1 cellular context compared by ENCODE assay signal in the genomic region with DNA sequence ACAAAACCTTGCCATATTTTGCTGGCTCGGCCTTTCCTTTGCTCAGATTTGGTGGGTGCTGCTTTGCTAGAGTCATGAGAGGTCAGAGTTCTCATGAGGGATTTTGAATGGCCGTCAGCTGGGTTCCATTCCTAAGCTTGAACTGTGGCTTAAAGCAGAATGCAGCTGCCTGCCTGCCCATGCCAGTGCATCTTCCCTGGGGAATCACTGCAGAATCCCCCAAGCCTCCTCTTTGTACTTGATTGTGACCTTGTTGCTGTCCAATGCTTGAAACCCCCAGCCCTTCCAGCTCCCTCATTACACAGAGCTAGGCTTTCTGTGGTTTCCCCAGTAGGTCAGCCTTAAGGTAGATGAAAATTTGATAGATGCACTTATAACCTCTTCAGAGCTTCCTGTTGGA.
TF ChIP-seq lines count a peak whose summit lies in the region.

No MANE protein-coding gene starts in this region.

TF ChIP-seq in GM12878, 131 proteins besides CTCF, POLR2A, EP300 and RAD21 (continued from another document):
- TF ChIP-seq RB1 (IDR thresholded peaks at IDR 0.05; ENCODE audit: borderline replicate concordance) = no peak
- TF ChIP-seq ZSCAN29 (IDR thresholded peaks at IDR 0.05) = no peak
- TF ChIP-seq ZNF384 (IDR thresholded peaks at IDR 0.05; ENCODE audit: borderline replicate concordance, low read depth, low read length) = no peak
- TF ChIP-seq MEF2B (IDR thresholded peaks at IDR 0.05; ENCODE audit: partially characterized antibody, poor library complexity, severe bottlenecking) = peak; percentile 59
- TF ChIP-seq, protein P1, sequence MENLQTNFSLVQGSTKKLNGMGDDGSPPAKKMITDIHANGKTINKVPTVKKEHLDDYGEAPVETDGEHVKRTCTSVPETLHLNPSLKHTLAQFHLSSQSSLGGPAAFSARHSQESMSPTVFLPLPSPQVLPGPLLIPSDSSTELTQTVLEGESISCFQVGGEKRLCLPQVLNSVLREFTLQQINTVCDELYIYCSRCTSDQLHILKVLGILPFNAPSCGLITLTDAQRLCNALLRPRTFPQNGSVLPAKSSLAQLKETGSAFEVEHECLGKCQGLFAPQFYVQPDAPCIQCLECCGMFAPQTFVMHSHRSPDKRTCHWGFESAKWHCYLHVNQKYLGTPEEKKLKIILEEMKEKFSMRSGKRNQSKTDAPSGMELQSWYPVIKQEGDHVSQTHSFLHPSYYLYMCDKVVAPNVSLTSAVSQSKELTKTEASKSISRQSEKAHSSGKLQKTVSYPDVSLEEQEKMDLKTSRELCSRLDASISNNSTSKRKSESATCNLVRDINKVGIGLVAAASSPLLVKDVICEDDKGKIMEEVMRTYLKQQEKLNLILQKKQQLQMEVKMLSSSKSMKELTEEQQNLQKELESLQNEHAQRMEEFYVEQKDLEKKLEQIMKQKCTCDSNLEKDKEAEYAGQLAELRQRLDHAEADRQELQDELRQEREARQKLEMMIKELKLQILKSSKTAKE (IDR thresholded peaks at IDR 0.05; ENCODE audit: low read depth, poor library complexity, severe bottlenecking) = no peak
- TF ChIP-seq MXI1 (IDR thresholded peaks at IDR 0.05; ENCODE audit: low read depth, low read length) = no peak
- TF ChIP-seq ETV6 (conservative IDR thresholded peaks at IDR 0.05 in 1 of 2, IDR thresholded peaks at IDR 0.05 in 1 of 2; ENCODE audit: borderline replicate concordance in 1 of 2, low read depth in 1 of 2) = no peak
